In the genomic region with DNA sequence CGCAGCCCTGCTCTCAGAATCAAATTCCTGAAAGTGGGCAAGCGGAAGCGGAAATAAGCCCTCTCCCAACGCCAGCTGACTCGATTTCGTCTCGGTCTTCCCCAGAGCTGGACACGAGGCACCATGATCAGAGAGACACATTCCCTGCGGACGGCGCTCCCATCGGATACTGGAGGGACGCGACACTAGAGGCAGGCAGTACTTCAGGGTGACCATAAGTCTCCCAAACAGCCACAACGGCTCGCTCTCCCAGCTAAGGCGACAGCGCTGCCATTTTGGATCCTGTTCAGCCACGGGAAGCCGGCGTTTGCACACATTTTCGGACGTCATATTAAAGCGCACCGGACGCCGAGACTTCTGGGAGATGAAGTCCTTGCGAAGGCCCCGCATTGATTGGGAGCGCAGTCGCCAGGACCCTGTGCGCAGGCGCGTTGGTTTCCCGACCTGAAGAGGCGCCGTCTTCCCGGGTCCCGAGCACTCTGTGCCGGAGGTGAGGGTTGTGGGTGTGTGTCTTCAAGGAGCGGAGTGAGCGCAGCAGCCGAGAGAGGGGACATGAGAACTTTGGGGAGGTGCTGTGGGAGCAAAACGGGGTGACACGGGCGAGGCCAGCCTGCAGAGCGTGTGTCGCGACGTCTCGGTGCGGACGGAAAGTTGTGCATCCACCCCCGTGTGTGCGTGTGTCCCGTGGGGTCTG, we compare ENCODE assay signal across 1 cellular context.
TF ChIP-seq lines count a peak whose summit lies in the region.

TSS of gene ZNF2 (plus strand) at position 439 of the 694 bp plus-strand sequence. CDS start 10,418 bp downstream, outside the sequence.

TF ChIP-seq in WTC11, 78 proteins besides CTCF, POLR2A, EP300 and RAD21 (continued from another document):
- no peak for TF ChIP-seq ZBTB21 (CRISPR knock-in tag; IDR thresholded peaks at IDR 0.05; ENCODE audit: borderline replicate concordance)
- no peak for TF ChIP-seq MLX (CRISPR knock-in tag; IDR thresholded peaks at IDR 0.05)
